Comparison of ENCODE assay signal across 31 cellular contexts in genomic region chr16:59535298-59535697, GRCh38.
"Had no signal": no experiment of that assay in that cellular context is flagged by ENCODE, and none has a peak within 500 bp of the region (broad histone marks: within the 10 kb centered on the region; RNA-seq: fewer than 3 reads in every experiment).

No MANE protein-coding gene starts in this region.

- H3K36me3 ChIP-seq: neural progenitor cell, ovary, right lobe of liver, sigmoid colon, spleen, suprapubic skin, tibial artery, transverse colon, upper lobe of right lung, uterus had no signal

- H2AFZ ChIP-seq: neural progenitor cell, parathyroid adenoma had no signal

- H3K4me2 ChIP-seq: neural progenitor cell, smooth muscle cell had no signal

- H3K79me2 ChIP-seq: parathyroid adenoma had no signal

- DNase-seq: natural killer cell; occipital lobe; ovary; posterior cingulate gyrus; psoas muscle; right cardiac atrium; right lobe of liver; sigmoid colon; spleen; stimulated activated CD4-positive, alpha-beta T cell treated with anti-CD3 and anti-CD28 coated beads, Interleukin-12 subunit alpha, Interleukin-12 subunit beta, amount 100 ng/mL, for 4 hours; stimulated activated CD4-positive, alpha-beta T cell treated with anti-CD3 and anti-CD28 coated beads, Interleukin-1b, Interleukin-23, amount 100 ng/mL, for 48 hours; stimulated activated CD4-positive, alpha-beta T cell treated with anti-CD3 and anti-CD28 coated beads, Interleukin-4, amount 100 ng/mL, for 1 hour; stimulated activated CD4-positive, alpha-beta T cell treated with anti-CD3 and anti-CD28 coated beads, Interleukin-4, amount 100 ng/mL, for 4 hours; stimulated activated CD8-positive, alpha-beta memory T cell treated with anti-CD3 and anti-CD28 coated beads, Interleukin-4, amount 100 ng/mL, for 48 hours; stimulated activated naive CD4-positive, alpha-beta T cell; stimulated activated naive CD8-positive, alpha-beta T cell treated with anti-CD3 and anti-CD28 coated beads, Interleukin-15, amount 100 ng/mL, for 72 hours; stimulated activated naive CD8-positive, alpha-beta T cell treated with anti-CD3 and anti-CD28 coated beads, Interleukin-15, Interleukin-2, amounts not matched to agents 100 U/mL and 50 U/mL, for 24 hours; substantia nigra; testis; tibial artery; transverse colon; upper lobe of right lung; uterus had no signal

- H3K9ac ChIP-seq: neural progenitor cell, parathyroid adenoma had no signal

- H3K4me1 Mint-ChIP-seq: natural killer cell; nephron; neural progenitor cell; stimulated activated memory B cell treated with anti-CD40 and anti-IgM and Interleukin-4, amounts not matched to agents 10 μg/mL and 1 μg/mL and 100 μg/mL, for 72 hours; stimulated activated naive CD8-positive, alpha-beta T cell treated with anti-CD3 and anti-CD28 coated beads, Interleukin-15, amount 100 ng/mL, for 72 hours had no signal

- H3K27me3 Mint-ChIP-seq: progenitor cell of endocrine pancreas; stimulated activated memory B cell treated with anti-CD40 and anti-IgM and Interleukin-4, amounts not matched to agents 10 μg/mL and 1 μg/mL and 100 μg/mL, for 72 hours; stimulated activated naive CD8-positive, alpha-beta T cell treated with anti-CD3 and anti-CD28 coated beads, Interleukin-15, amount 100 ng/mL, for 72 hours had no signal

- H3K36me3 Mint-ChIP-seq: natural killer cell; neural progenitor cell; stimulated activated memory B cell treated with anti-CD40 and anti-IgM and Interleukin-4, amounts not matched to agents 10 μg/mL and 1 μg/mL and 100 μg/mL, for 72 hours; type B pancreatic cell had no signal

- H3K4me1 ChIP-seq: neural progenitor cell, parathyroid adenoma, psoas muscle, right lobe of liver, sigmoid colon, spleen, suprapubic skin, testis, tibial artery, transverse colon, upper lobe of right lung, uterus had no signal

- H3K27me3 ChIP-seq: neural progenitor cell, ovary, right lobe of liver, sigmoid colon, spleen, suprapubic skin, testis, tibial artery, transverse colon, upper lobe of right lung, uterus had no signal

- H3K4me3 ChIP-seq: neural progenitor cell, ovary, psoas muscle, right lobe of liver, sigmoid colon, smooth muscle cell, spleen, suprapubic skin, testis, tibial artery, transverse colon, upper lobe of right lung, uterus had no signal

- H3K27ac ChIP-seq: neural progenitor cell, ovary, parathyroid adenoma, psoas muscle, right lobe of liver, sigmoid colon, spleen, suprapubic skin, testis, tibial artery, transverse colon, upper lobe of right lung, uterus had no signal

- H3K27ac Mint-ChIP-seq: natural killer cell; nephron; neural progenitor cell; progenitor cell of endocrine pancreas; stimulated activated memory B cell treated with anti-CD40 and anti-IgM and Interleukin-4, amounts not matched to agents 10 μg/mL and 1 μg/mL and 100 μg/mL, for 72 hours; type B pancreatic cell had no signal

- H3K4me3 Mint-ChIP-seq: natural killer cell; nephron; neural progenitor cell; stimulated activated memory B cell treated with anti-CD40 and anti-IgM and Interleukin-4, amounts not matched to agents 10 μg/mL and 1 μg/mL and 100 μg/mL, for 72 hours; stimulated activated naive CD8-positive, alpha-beta T cell treated with anti-CD3 and anti-CD28 coated beads, Interleukin-15, amount 100 ng/mL, for 72 hours; type B pancreatic cell had no signal

- ATAC-seq: natural killer cell; psoas muscle; right cardiac atrium; right lobe of liver; stimulated activated memory B cell treated with anti-CD40 and anti-IgM and Interleukin-4, amounts not matched to agents 10 μg/mL and 1 μg/mL and 100 μg/mL, for 72 hours; stimulated activated naive CD8-positive, alpha-beta T cell treated with anti-CD3 and anti-CD28 coated beads, Interleukin-15, amount 100 ng/mL, for 72 hours; stimulated activated naive CD8-positive, alpha-beta T cell treated with anti-CD3 and anti-CD28 coated beads, Interleukin-15, Interleukin-2, amounts not matched to agents 100 U/mL and 50 U/mL, for 24 hours; upper lobe of right lung had no signal

- H3K9me3 ChIP-seq: ovary, psoas muscle, right lobe of liver, sigmoid colon, suprapubic skin, testis, tibial artery, upper lobe of right lung, uterus had no signal
